ENCODE assay signal across 20 cellular contexts in the genomic region with DNA sequence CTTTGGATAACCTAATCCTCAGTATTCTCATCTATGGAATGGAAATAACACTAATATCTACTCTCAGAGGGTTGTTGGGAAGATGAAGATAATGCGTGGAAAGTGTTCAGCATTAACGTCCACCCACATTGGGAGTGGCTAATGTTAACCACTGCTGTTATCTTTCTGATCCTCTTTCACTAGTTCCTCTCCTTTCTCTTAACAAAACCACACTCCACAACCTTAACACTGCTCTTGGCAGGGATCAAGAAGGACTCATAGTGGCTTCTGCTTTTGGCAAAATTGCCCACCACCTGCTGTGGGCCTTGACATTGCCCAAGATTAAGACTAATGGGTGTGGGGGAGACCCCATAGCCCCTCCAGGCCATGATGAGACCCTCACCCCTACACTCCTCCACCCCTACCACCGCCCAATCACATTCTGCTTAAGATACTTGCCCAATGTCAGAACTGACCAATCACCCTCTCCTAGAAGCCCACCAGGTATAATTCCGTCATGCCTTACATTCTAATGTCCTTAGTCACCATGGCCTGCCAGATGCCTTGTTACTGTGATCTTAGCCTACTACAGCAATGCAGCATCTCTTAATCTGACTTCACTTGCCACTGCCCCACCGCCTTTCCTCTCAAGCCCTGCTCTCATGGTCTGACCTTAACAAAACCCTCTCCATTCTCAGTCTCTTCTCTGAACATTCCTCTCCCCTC. TPM values are rescaled to one million over a fixed set of nuclear protein-coding genes. Genes with fewer than 3 reads are reported as not detected.
DNase-seq lines count a peak whose midpoint lies in the region; ATAC-seq and TF ChIP-seq lines count a peak whose summit lies in the region.
"Had no signal": no experiment of that assay in that cellular context is flagged by ENCODE, and none has a peak within 500 bp of the region (broad histone marks: within the 10 kb centered on the region; RNA-seq: fewer than 3 reads in every experiment).

No MANE protein-coding gene starts in this region.

- H3K36me3 ChIP-seq in A673 (ENCODE audit: insufficient read depth, low read length, poor library complexity, severe bottlenecking) (peaks cover 79% of the 10 kb centered on the region), gastroesophageal sphincter (peaks cover 0 to 4% of the 10 kb centered on the region in 2 donors)

- H3K4me3 ChIP-seq in A673 (ENCODE audit: low read depth, low read length, poor library complexity, severe bottlenecking) (no peak overlapping the region), gastroesophageal sphincter (no peak overlapping the region)

- CTCF ChIA-PET in A673 (lab: Charles Lee) = no interaction called here

- TF ChIP-seq EP300 in gastroesophageal sphincter (IDR thresholded peaks at IDR 0.05) = no peak

- H3K27me3 ChIP-seq in A673 (replicated peaks; ENCODE audit: insufficient read depth, low read depth, low read length, poor library complexity) (no peaks in the 10 kb centered on the region), gastroesophageal sphincter (no peaks in the 10 kb centered on the region)

- TF ChIP-seq CTCF in A673 (conservative IDR thresholded peaks at IDR 0.05; ENCODE audit: low read depth, low read length) (no peak), gastroesophageal sphincter (IDR thresholded peaks at IDR 0.05) (no peak)

- POLR2A ChIA-PET in A673 (lab: Charles Lee; ENCODE audit: low non-redundant PET) = no interaction called here

- 90 to 100% methylated on average over 1 to 5 of the region's 5 CpGs for WGBS in gastroesophageal sphincter (ENCODE audit: low coverage in 1 of 2), 2 donors

- no TSS peak for BruUV-seq in A673 (replicated peaks; lab: Mats Ljungman, UMichigan)

- no peak for TF ChIP-seq POLR2A in gastroesophageal sphincter (IDR thresholded peaks at IDR 0.05)

- intact Hi-C loops in A673 (cut with micrococcal nuclease; ENCODE audit: unreplicated experiment) = no loop called here

- H3K4me1 ChIP-seq in A673 (ENCODE audit: insufficient read depth, low read length, poor library complexity, severe bottlenecking) = no peaks in the 10 kb centered on the region
- H3K4me1 ChIP-seq in gastroesophageal sphincter = no peaks in the 10 kb centered on the region

- H3K27ac ChIP-seq in A673 (ENCODE audit: low read depth, low read length, poor library complexity, severe bottlenecking) (no peak overlapping the region), gastroesophageal sphincter (no peak overlapping the region)

- no peaks in the 10 kb centered on the region for H3K9me3 ChIP-seq in A673 (ENCODE audit: low read depth, low read length, poor library complexity, severe bottlenecking)
- no peaks in the 10 kb centered on the region for H3K9me3 ChIP-seq in gastroesophageal sphincter

- ATAC-seq in gastroesophageal sphincter (no peak), GM18867 (IDR thresholded peaks at IDR 0.05; ENCODE audit: unreplicated experiment) (no peak)
- ATAC-seq: activated T-cell treated with anti-CD3 and anti-CD28 coated beads, Interleukin-2, amount 50 U/mL, for 4 hours; right cardiac atrium had no signal

- DNase-seq in GF-D8 (lab: John Stamatoyannopoulos, UW) (peak; percentile 55), NCI-H226 (peak; percentile 29), astrocyte of the hippocampus (ENCODE audit: low read depth, low spot score) (peak; percentile 37), myocyte (ENCODE audit: low read depth) (peak; percentile 37), A673 (ENCODE audit: low spot score) (no peak), NAMALWA (ENCODE audit: low spot score) (no peak)
- DNase-seq: activated B cell treated with CpG ODN at 0.5 μM for 24 hours; activated T-cell treated with anti-CD3 and anti-CD28 coated beads, Interleukin-2, amount 50 U/mL, for 4 hours; effector CD8-positive, alpha-beta T cell; foreskin melanocyte; NCI-H1105 treated with DMSO at 0.1 percent for 48 hours; NCI-H510A; right cardiac atrium; RPMI8226; stimulated activated CD4-positive, alpha-beta T cell treated with anti-CD3 and anti-CD28 coated beads, Interleukin-4, amount 100 ng/mL, for 1 hour; stimulated activated naive CD4-positive, alpha-beta T cell treated with Interleukin-2 at 50 U/mL for 16 hours had no signal

RNA-seq across cellular contexts. Expression of gene DHCR24, which starts 27.2 kb away (rescaled TPM):
- total RNA-seq in myocyte (39.2 and 44.5 TPM in 2 replicates), A673 (2021) (245 and 273 TPM in 2 replicates), gastroesophageal sphincter (10 to 100 TPM in 3 of 4 donors, 1 to 10 TPM in 1; 7.9 to 31.9 (median 15.9) TPM)
- 80.0 TPM for polyA plus RNA-seq in myocyte (2012)

RNA-seq across cellular contexts. Expression of gene TTC22, which starts 58.7 kb away (rescaled TPM):
- total RNA-seq in myocyte (not detected in 2 replicates), A673 (2021) (not detected in 2 replicates), gastroesophageal sphincter (1 to 10 TPM in 2 of 4 donors, under 1 TPM in 1, not detected in 1; 0.93 to 7.3 (median 1.0) TPM)
- polyA plus RNA-seq in myocyte (2012) = not detected
- total RNA-seq: G401, H4 had no signal

Comparison
In these comparisons a context has a peak if more than half of its experiments do, and no peak if none do; other contexts are left out.
1. DNase-seq: peak in GF-D8 (single experiment), NCI-H226 (single experiment), astrocyte of the hippocampus (single experiment) and myocyte (single experiment); none in A673 (single experiment) and NAMALWA (single experiment).